In the genomic region with DNA sequence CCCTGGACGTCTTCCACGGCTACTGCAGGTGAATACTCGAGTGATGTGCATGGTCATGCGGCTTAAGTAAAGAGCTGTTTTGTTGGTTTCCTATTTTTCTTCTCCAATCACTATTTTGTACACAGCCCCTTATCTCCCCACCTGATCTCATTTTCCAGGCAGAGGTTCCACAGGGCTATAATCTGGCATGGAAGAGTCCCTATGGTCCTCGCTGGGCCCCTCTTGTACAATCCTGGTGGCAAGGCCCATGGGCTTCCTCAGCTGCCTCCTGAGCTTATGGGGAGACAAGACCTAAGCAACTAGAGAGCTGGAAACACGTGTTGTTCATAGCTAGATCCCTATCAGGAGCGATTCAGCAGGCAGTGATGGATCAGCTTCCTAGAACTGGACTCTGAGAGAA, we compare ENCODE assay signal across 24 cellular contexts.
DNase-seq lines count a peak whose midpoint lies in the region; ATAC-seq, FAIRE-seq and TF ChIP-seq lines count a peak whose summit lies in the region.
"Had no signal": no experiment of that assay in that cellular context is flagged by ENCODE, and none has a peak within 500 bp of the region (broad histone marks: within the 10 kb centered on the region; RNA-seq: fewer than 3 reads in every experiment).

No MANE protein-coding gene starts in this region.

- no peaks in the 10 kb centered on the region for H4K20me1 ChIP-seq in GM23338 (replicated peaks; ENCODE audit: insufficient read depth)
- no peaks in the 10 kb centered on the region for H4K20me1 ChIP-seq in H1 (replicated peaks in 1 of 2; ENCODE audit: control insufficient read depth in 1 of 2, insufficient read depth in 2 of 2, low read length in 2 of 2)
- H4K20me1 ChIP-seq in smooth muscle cell (ENCODE audit: low read depth): no peaks in the 10 kb centered on the region
- H4K20me1 ChIP-seq: BLaER1 treated with 17β-estradiol and CSF1 and Interleukin-3, amounts not matched to agents 10 nM and 100 nM had no signal

- peaks cover 8% of the 10 kb centered on the region for H3K27me3 Mint-ChIP-seq in T-helper 1 cell treated with Interleukin-12 subunit alpha and Interleukin-12 subunit beta and Interleukin-4 antibody, amounts not matched to agents 30 μg/mL and 1 μg/mL, for 36 hours (ENCODE audit: low read depth)
- peaks cover 3% of the 10 kb centered on the region for H3K27me3 Mint-ChIP-seq in GM23338 (ENCODE audit: insufficient read depth, low read depth, poor library complexity)
- H3K27me3 Mint-ChIP-seq: B cell; CD4-positive, alpha-beta T cell had no signal

- no peak overlapping the region for H4K5ac ChIP-seq in H1 (ENCODE audit: insufficient read length, low read depth, low read length)

- CTCF ChIA-PET in H1 (lab: Charles Lee; ENCODE audit: partially characterized antibody): interaction anchor here (0.6 to 2.5 kb wide), 7 partner anchors 11 to 726 kb away, joined by 3 to 9 read pairs (median 3); no protein-coding TSS in a partner anchor

- H3F3A ChIP-seq in GM23338 (replicated peaks; ENCODE audit: low read depth) (no peaks in the 10 kb centered on the region), smooth muscle cell (ENCODE audit: low read depth) (peaks cover 9% of the 10 kb centered on the region)

- H4K8ac ChIP-seq in H1 (ENCODE audit: extremely low read depth, insufficient read depth, low read length): no peak overlapping the region

- POLR2A ChIA-PET in H1 (lab: Charles Lee; ENCODE audit: partially characterized antibody): no interaction called here

- no peak overlapping the region for H2BK120ac ChIP-seq in H1 (replicated peaks; ENCODE audit: low read depth, low read length)

- intact Hi-C loops in ascending aorta (cut with DNase I): no loop called here

- H3K27me3 ChIP-seq in GM23338 (ENCODE audit: insufficient read depth): no peaks in the 10 kb centered on the region
- no peaks in the 10 kb centered on the region for H3K27me3 ChIP-seq in H1 (replicated peaks in 1 of 4; ENCODE audit: control insufficient read depth in 3 of 4, extremely low read depth in 1 of 4, insufficient read depth in 3 of 4, low read length in 3 of 4)
- no peaks in the 10 kb centered on the region for H3K27me3 ChIP-seq in ascending aorta
- no peaks in the 10 kb centered on the region for H3K27me3 ChIP-seq in smooth muscle cell (ENCODE audit: low read depth)
- H3K27me3 ChIP-seq: BLaER1 treated with 17β-estradiol and CSF1 and Interleukin-3, amounts not matched to agents 10 nM and 100 nM had no signal

- DNase-seq in T-helper 1 cell (no peak), GM23338 (ENCODE audit: low spot score) (no peak), H1 (ENCODE audit: low read depth in 1 of 2, low spot score in 2 of 2) (no peak), islet precursor cell (peak; percentile 26), hypothalamus (lab: John Stamatoyannopoulos, UW) (no peak), ascending aorta (ENCODE audit: low spot score in 2 of 2) (no peak), smooth muscle cell (lab: John Stamatoyannopoulos, UW; ENCODE audit: unreplicated experiment) (no peak)
- DNase-seq: AML-193; Caco-2; Calu3; CD4-positive, alpha-beta T cell; CD8-positive, alpha-beta T cell; DMS79 treated with DMSO at 0.1 percent for 48 hours; GF-D8 had no signal

- H3K36me3 ChIP-seq in GM23338 (ENCODE audit: insufficient read depth): no peaks in the 10 kb centered on the region
- H3K36me3 ChIP-seq in H1 (ENCODE audit: control insufficient read depth in 2 of 4, insufficient read depth in 4 of 4, low read length in 3 of 4): no peaks in the 10 kb centered on the region
- H3K36me3 ChIP-seq in ascending aorta: no peaks in the 10 kb centered on the region
- no peaks in the 10 kb centered on the region for H3K36me3 ChIP-seq in smooth muscle cell (ENCODE audit: low read depth)
- H3K36me3 ChIP-seq: BLaER1 treated with 17β-estradiol and CSF1 and Interleukin-3, amounts not matched to agents 10 nM and 100 nM had no signal

- H3K23ac ChIP-seq in H1 (ENCODE audit: insufficient read length): no peak overlapping the region

- H3K36me3 Mint-ChIP-seq in T-helper 1 cell treated with Interleukin-12 subunit alpha and Interleukin-12 subunit beta and Interleukin-4 antibody, amounts not matched to agents 30 μg/mL and 1 μg/mL, for 36 hours (ENCODE audit: low read depth): no peaks in the 10 kb centered on the region
- no peaks in the 10 kb centered on the region for H3K36me3 Mint-ChIP-seq in GM23338 (ENCODE audit: low read depth)
- H3K36me3 Mint-ChIP-seq: CD8-positive, alpha-beta T cell had no signal

- no peaks in the 10 kb centered on the region; the same call in 1 of the 2 replicates for H3K9me2 ChIP-seq in GM23338 (ENCODE audit: insufficient read depth)

- no peak for FAIRE-seq in H1 (lab: Jason Lieb, UNC)
- FAIRE-seq: A549, D721Med, G401.6, GM12891, GM19239 had no signal

- H3K4ac ChIP-seq in H1 (replicated peaks; ENCODE audit: insufficient read length, low read depth, low read length): no peak overlapping the region

- no peak overlapping the region for H3K4me2 ChIP-seq in GM23338
- no peak overlapping the region for H3K4me2 ChIP-seq in H1 (ENCODE audit: insufficient read depth in 1 of 2, low read depth in 2 of 2, low read length in 2 of 2)
- no peak overlapping the region for H3K4me2 ChIP-seq in smooth muscle cell
- H3K4me2 ChIP-seq: A549 had no signal

- WGBS in H1 (ENCODE audit: extremely low coverage in 1 of 2, insufficient coverage in 1 of 2, insufficient read length in 1 of 2, insufficient replicate concordance in 2 of 2, low coverage in 1 of 2, low lambda C conversion rate in 2 of 2, missing lambda C conversion rate in 1 of 2), 2 experiments: 92% methylated on average over 7 of the region's 7 CpGs; no CpG with 5 or more reads in 1 of the 2 experiments
- 95% methylated on average over 7 of the region's 7 CpGs for WGBS in smooth muscle cell (ENCODE audit: low lambda C conversion rate)

- H3K27ac ChIP-seq in GM23338 (ENCODE audit: low read depth): no peak overlapping the region
- H3K27ac ChIP-seq in H1 (ENCODE audit: low read depth, low read length): no peak overlapping the region
- H3K27ac ChIP-seq in ascending aorta: no peak overlapping the region
- no peak overlapping the region for H3K27ac ChIP-seq in smooth muscle cell (ENCODE audit: low read depth)
- H3K27ac ChIP-seq: 22Rv1, A549, C4-2B had no signal

- H3K79me1 ChIP-seq in H1 (ENCODE audit: low read depth, low read length): no peaks in the 10 kb centered on the region

- no peak overlapping the region for H3K4me3 Mint-ChIP-seq in T-helper 1 cell treated with Interleukin-12 subunit alpha and Interleukin-12 subunit beta and Interleukin-4 antibody, amounts not matched to agents 30 μg/mL and 1 μg/mL, for 36 hours
- H3K4me3 Mint-ChIP-seq in GM23338: no peak overlapping the region
- H3K4me3 Mint-ChIP-seq: B cell; CD4-positive, alpha-beta T cell; CD8-positive, alpha-beta T cell had no signal

- H2AFZ ChIP-seq in GM23338 (peak overlapping the region; percentile 38; the same call in 1 of the 2 replicates), H1 (ENCODE audit: low read length) (no peak overlapping the region), smooth muscle cell (ENCODE audit: low read depth) (no peak overlapping the region)

- H3K9ac ChIP-seq in H1 (replicated peaks in 1 of 4; ENCODE audit: extremely low read depth in 1 of 4, low read depth in 3 of 4, low read length in 3 of 4): no peak overlapping the region; a peak in 1 of 7 replicates
- H3K9ac ChIP-seq in smooth muscle cell (ENCODE audit: low read depth): no peak overlapping the region
- H3K9ac ChIP-seq: BLaER1 treated with 17β-estradiol and CSF1 and Interleukin-3, amounts not matched to agents 10 nM and 100 nM had no signal

- no peak overlapping the region for H3K14ac ChIP-seq in H1 (ENCODE audit: insufficient read length)

- H3K4me3 ChIP-seq in GM23338: no peak overlapping the region
- H3K4me3 ChIP-seq in H1 (ENCODE audit: extremely low read depth in 1 of 4, insufficient read depth in 2 of 4, low read depth in 3 of 4, low read length in 4 of 4): no peak overlapping the region
- H3K4me3 ChIP-seq in ascending aorta: no peak overlapping the region
- H3K4me3 ChIP-seq in smooth muscle cell: no peak overlapping the region
- H3K4me3 ChIP-seq: A549; BLaER1 treated with 17β-estradiol and CSF1 and Interleukin-3, amounts not matched to agents 10 nM and 100 nM had no signal

- H3K9me3 Mint-ChIP-seq in T-helper 1 cell treated with Interleukin-12 subunit alpha and Interleukin-12 subunit beta and Interleukin-4 antibody, amounts not matched to agents 30 μg/mL and 1 μg/mL, for 36 hours: no peaks in the 10 kb centered on the region
- H3K9me3 Mint-ChIP-seq in GM23338: no peaks in the 10 kb centered on the region
- H3K9me3 Mint-ChIP-seq: CD4-positive, alpha-beta T cell; CD8-positive, alpha-beta T cell had no signal

- H3K4me1 ChIP-seq in GM23338 (ENCODE audit: insufficient read depth) (peaks cover 34% of the 10 kb centered on the region), H1 (replicated peaks in 1 of 4; ENCODE audit: control insufficient read depth in 3 of 4, insufficient read depth in 4 of 4, low read length in 3 of 4) (peaks cover 0 to 18% (median 12%) of the 10 kb centered on the region in 4 experiments; a peak in 4 of 7 replicates), ascending aorta (no peaks in the 10 kb centered on the region), smooth muscle cell (ENCODE audit: low read depth) (peaks cover 24% of the 10 kb centered on the region)
- H3K4me1 ChIP-seq: Caco-2 had no signal

- no peak overlapping the region for H2BK5ac ChIP-seq in H1 (ENCODE audit: low read depth, low read length)

- no peak overlapping the region for H2BK15ac ChIP-seq in H1 (ENCODE audit: low read length)

- H3K18ac ChIP-seq in H1 (ENCODE audit: extremely low read depth, low read length): no peak overlapping the region

- no peak for TF ChIP-seq RAD21 in H1 (IDR thresholded peaks at IDR 0.05 in 1 of 2, conservative IDR thresholded peaks at IDR 0.05 in 1 of 2; ENCODE audit: low read depth in 2 of 2, low read length in 2 of 2)

- no peak for ATAC-seq in GM23338
- ATAC-seq: A549; CD8-positive, alpha-beta T cell had no signal

- H3K56ac ChIP-seq in H1 (replicated peaks; ENCODE audit: insufficient read length, low read depth, low read length): no peak overlapping the region

- no peaks in the 10 kb centered on the region for H3K9me3 ChIP-seq in H1 (ENCODE audit: insufficient read depth in 2 of 2, low read depth in 1 of 2, low read length in 1 of 2)
- H3K9me3 ChIP-seq in ascending aorta: no peaks in the 10 kb centered on the region
- H3K9me3 ChIP-seq in smooth muscle cell (replicated peaks; ENCODE audit: low read depth): no peaks in the 10 kb centered on the region
- H3K9me3 ChIP-seq: A549; BLaER1 treated with 17β-estradiol and CSF1 and Interleukin-3, amounts not matched to agents 10 nM and 100 nM; Caco-2 had no signal

- no peaks in the 10 kb centered on the region for H3K79me2 ChIP-seq in GM23338 (replicated peaks; ENCODE audit: insufficient read depth)
- no peaks in the 10 kb centered on the region for H3K79me2 ChIP-seq in H1 (ENCODE audit: control insufficient read depth in 1 of 2, insufficient read depth in 2 of 2, low read length in 2 of 2)
- H3K79me2 ChIP-seq in smooth muscle cell (ENCODE audit: low read depth): no peaks in the 10 kb centered on the region

- no peak for TF ChIP-seq CTCF in GM23338 (conservative IDR thresholded peaks at IDR 0.05; ENCODE audit: low read depth in 2 of 2)
- no peak for TF ChIP-seq CTCF in H1 (IDR thresholded peaks at IDR 0.05; ENCODE audit: control extremely low read depth in 1 of 3, insufficient read depth in 1 of 3, low read depth in 1 of 3, low read length in 3 of 3)
- TF ChIP-seq CTCF in ascending aorta (IDR thresholded peaks at IDR 0.05): no peak
- no peak for TF ChIP-seq CTCF in smooth muscle cell (IDR thresholded peaks at IDR 0.05; ENCODE audit: borderline replicate concordance, insufficient read depth, poor library complexity, severe bottlenecking)

- peak overlapping the region; percentile 15 for H3K27ac Mint-ChIP-seq in T-helper 1 cell treated with Interleukin-12 subunit alpha and Interleukin-12 subunit beta and Interleukin-4 antibody, amounts not matched to agents 30 μg/mL and 1 μg/mL, for 36 hours
- no peak overlapping the region for H3K27ac Mint-ChIP-seq in GM23338
- H3K27ac Mint-ChIP-seq: B cell; CD4-positive, alpha-beta T cell; CD8-positive, alpha-beta T cell had no signal

- H2AK5ac ChIP-seq in H1 (ENCODE audit: low read depth, low read length): no peak overlapping the region

- 0 out of 2 replicates have a peak overlapping the region, but pooled peaks have one; percentile 24 for H2BK20ac ChIP-seq in H1 (ENCODE audit: low read length)

- H2BK12ac ChIP-seq in H1 (ENCODE audit: low read depth, low read length): no peak overlapping the region

- H3K23me2 ChIP-seq in H1 (ENCODE audit: low read depth, low read length): no peaks in the 10 kb centered on the region; the same call in 1 of the 2 replicates

- peaks cover 15% of the 10 kb centered on the region for H3K4me1 Mint-ChIP-seq in T-helper 1 cell treated with Interleukin-12 subunit alpha and Interleukin-12 subunit beta and Interleukin-4 antibody, amounts not matched to agents 30 μg/mL and 1 μg/mL, for 36 hours (ENCODE audit: low read depth)
- peaks cover 39% of the 10 kb centered on the region for H3K4me1 Mint-ChIP-seq in GM23338

- TF ChIP-seq EP300 in H1 (IDR thresholded peaks at IDR 0.05; ENCODE audit: borderline replicate concordance in 1 of 2, low read depth in 2 of 2, low read length in 2 of 2): no peak

- TF ChIP-seq POLR2A in H1 (IDR thresholded peaks at IDR 0.05; ENCODE audit: control extremely low read depth in 1 of 2, low read depth in 2 of 2, low read length in 2 of 2): no peak

- H4K91ac ChIP-seq in H1 (replicated peaks; ENCODE audit: insufficient read length, low read length): no peak overlapping the region
